In the genomic region with DNA sequence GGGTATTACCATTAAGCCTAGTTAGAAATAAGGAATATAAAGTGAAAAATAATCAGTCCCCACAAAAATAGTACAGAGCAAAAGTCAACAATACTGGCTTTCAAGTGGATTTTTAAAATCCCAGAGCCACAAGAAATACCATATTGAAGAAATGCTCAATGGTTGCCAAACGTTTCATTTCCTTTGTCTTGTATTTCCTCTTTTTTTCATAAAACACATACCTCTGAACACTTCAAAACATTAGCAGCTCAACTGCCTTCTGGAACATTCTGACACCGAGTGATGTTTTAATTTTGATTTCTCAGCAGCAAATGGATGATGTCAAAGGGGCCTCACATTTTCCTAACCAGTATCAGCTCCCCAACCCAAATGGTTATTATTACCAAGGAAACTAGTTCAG, we compare ENCODE assay signal across 14 cellular contexts. TPM values are rescaled to one million over a fixed set of nuclear protein-coding genes. Genes with fewer than 3 reads are reported as not detected.
DNase-seq lines count a peak whose midpoint lies in the region; ATAC-seq, FAIRE-seq and TF ChIP-seq lines count a peak whose summit lies in the region.
"Had no signal": no experiment of that assay in that cellular context is flagged by ENCODE, and none has a peak within 500 bp of the region (broad histone marks: within the 10 kb centered on the region; RNA-seq: fewer than 3 reads in every experiment).

No MANE protein-coding gene starts in this region.

- 54 to 60% (median 55%) methylated on average over 2 of the region's 2 CpGs for WGBS in heart left ventricle, 4 donors
- WGBS in tibial nerve, 2 donors: 22 to 23% methylated on average over 2 of the region's 2 CpGs

- H3K36me3 ChIP-seq in heart left ventricle (no peaks in the 10 kb centered on the region), muscle layer of colon (ENCODE audit: insufficient read depth, low read length) (no peaks in the 10 kb centered on the region), tibial nerve (no peaks in the 10 kb centered on the region)

- no peaks in the 10 kb centered on the region for H3K27me3 Mint-ChIP-seq in activated T-helper 17 cell treated with anti-CD3 and anti-CD28 coated beads, Interleukin-2, amount 50 U/mL, for 72 hours
- H3K27me3 Mint-ChIP-seq: activated naive CD8-positive, alpha-beta T cell treated with anti-CD3 and anti-CD28 coated beads, Interleukin-2, amount 10 ng/mL, durations not matched to agents 7 days and 5 days had no signal

- ATAC-seq in heart left ventricle (no peak), HG02588 (IDR thresholded peaks at IDR 0.05; ENCODE audit: unreplicated experiment) (no peak)
- no peak for ATAC-seq in activated T-helper 17 cell treated with anti-CD3 and anti-CD28 coated beads, Interleukin-2, amount 50 U/mL, for 72 hours (replicated peaks)
- ATAC-seq: left ventricle myocardium superior had no signal

- H3K9ac ChIP-seq in muscle layer of colon (ENCODE audit: low read length): no peak overlapping the region

- H3K27me3 ChIP-seq in heart left ventricle (no peaks in the 10 kb centered on the region), muscle layer of colon (ENCODE audit: control insufficient read depth in 1 of 2, insufficient read depth in 2 of 2, low read length in 2 of 2) (no peaks in the 10 kb centered on the region), tibial nerve (no peaks in the 10 kb centered on the region)

- TF ChIP-seq EP300 in tibial nerve (IDR thresholded peaks at IDR 0.05): no peak

- TF ChIP-seq CTCF in heart left ventricle (IDR thresholded peaks at IDR 0.05) (no peak), tibial nerve (IDR thresholded peaks at IDR 0.05) (no peak)

- intact Hi-C loops in heart left ventricle (cut with DNase I) (loop anchor here in 1 of 10 donors (5.0 kb wide), 1 partner anchor 34 kb away; a partner anchor contains a TSS), cardiac septum (cut with DNase I) (no loop called here)

- peaks cover 41% of the 10 kb centered on the region for H3K4me1 Mint-ChIP-seq in activated T-helper 17 cell treated with anti-CD3 and anti-CD28 coated beads, Interleukin-2, amount 50 U/mL, for 72 hours

- H3K4me3 ChIP-seq in heart left ventricle (no peak overlapping the region), muscle layer of colon (ENCODE audit: low read depth in 1 of 2, low read length in 2 of 2) (no peak overlapping the region), tibial nerve (no peak overlapping the region)

- TF ChIP-seq POLR2A in heart left ventricle (IDR thresholded peaks at IDR 0.05): no peak
- no peak for TF ChIP-seq POLR2A in tibial nerve (IDR thresholded peaks at IDR 0.05)
- TF ChIP-seq POLR2A in H54 (IDR thresholded peaks at IDR 0.05; ENCODE audit: low read depth, low read length): no peak

- H3K36me3 Mint-ChIP-seq in activated T-helper 17 cell treated with anti-CD3 and anti-CD28 coated beads, Interleukin-2, amount 50 U/mL, for 72 hours (ENCODE audit: low read depth): peaks cover 12% of the 10 kb centered on the region

- no peak for FAIRE-seq in H54 (lab: Jason Lieb, UNC)

- peak overlapping the region in 10 of 12 donors; percentile 61 to 98 (median 84) for H3K27ac ChIP-seq in heart left ventricle
- H3K27ac ChIP-seq in muscle layer of colon (ENCODE audit: low read depth, low read length): peak overlapping the region; percentile 37
- H3K27ac ChIP-seq in tibial nerve: peak overlapping the region; percentile 65 to 97 (median 82)

- H3K9me3 Mint-ChIP-seq in activated T-helper 17 cell treated with anti-CD3 and anti-CD28 coated beads, Interleukin-2, amount 50 U/mL, for 72 hours: no peaks in the 10 kb centered on the region
- H3K9me3 Mint-ChIP-seq: activated naive CD8-positive, alpha-beta T cell treated with anti-CD3 and anti-CD28 coated beads, Interleukin-2, amount 10 ng/mL, durations not matched to agents 7 days and 5 days; H9 had no signal

- DNase-seq in heart left ventricle (peak in 1 of 5 donors; percentile 1), cardiac septum (ENCODE audit: low spot score) (no peak), tibial nerve (ENCODE audit: low spot score in 2 of 2) (no peak), H54 (ENCODE audit: insufficient read length, low spot score) (no peak)
- DNase-seq in NK-92 treated with Interleukin-12 subunit alpha and Interleukin-12 subunit beta, amount 100 ng/mL, for 24 hours (lab: John Stamatoyannopoulos, UW): no peak
- DNase-seq: activated naive CD8-positive, alpha-beta T cell treated with anti-CD3 and anti-CD28 coated beads, Interleukin-2, amount 10 ng/mL, durations not matched to agents 7 days and 5 days; DMS79 treated with DMSO at 0.1 percent for 48 hours; H9; NCI-H187 treated with DMSO at 0.1 percent for 48 hours; T-helper 9 cell had no signal

- H3K4me1 ChIP-seq in heart left ventricle (peaks cover 28 to 100% (median 95%) of the 10 kb centered on the region in 12 donors), muscle layer of colon (ENCODE audit: insufficient read depth, low read length) (peaks cover 59% of the 10 kb centered on the region), tibial nerve (peaks cover 0 to 98% (median 81%) of the 10 kb centered on the region in 4 donors)

- no peaks in the 10 kb centered on the region for H3K9me3 ChIP-seq in heart left ventricle
- H3K9me3 ChIP-seq in muscle layer of colon (ENCODE audit: low read length): no peaks in the 10 kb centered on the region
- no peaks in the 10 kb centered on the region for H3K9me3 ChIP-seq in tibial nerve

- peak overlapping the region; percentile 31 for H3K27ac Mint-ChIP-seq in activated T-helper 17 cell treated with anti-CD3 and anti-CD28 coated beads, Interleukin-2, amount 50 U/mL, for 72 hours
- H3K27ac Mint-ChIP-seq: activated naive CD8-positive, alpha-beta T cell treated with anti-CD3 and anti-CD28 coated beads, Interleukin-2, amount 10 ng/mL, durations not matched to agents 7 days and 5 days; H9 had no signal

- H3K4me3 Mint-ChIP-seq in activated T-helper 17 cell treated with anti-CD3 and anti-CD28 coated beads, Interleukin-2, amount 50 U/mL, for 72 hours: no peak overlapping the region
- H3K4me3 Mint-ChIP-seq: activated naive CD8-positive, alpha-beta T cell treated with anti-CD3 and anti-CD28 coated beads, Interleukin-2, amount 10 ng/mL, durations not matched to agents 7 days and 5 days; H9 had no signal

RNA-seq across cellular contexts. Expression of a gene that starts 10.5 kb away (rescaled TPM):
- 10 to 100 TPM in 3 of 9 donors, 1 to 10 TPM in 6; 5.3 to 28.8 (median 9.0) TPM for total RNA-seq in heart left ventricle
- 10 to 100 TPM in 1 of 2 donors, 1 to 10 TPM in 1; 7.5 to 11.2 TPM for polyA plus RNA-seq in heart left ventricle
- total RNA-seq in cardiac septum: 13.2 TPM
- total RNA-seq in activated T-helper 17 cell treated with anti-CD3 and anti-CD28 coated beads, Interleukin-2, amount 50 U/mL, for 72 hours: 10 to 100 TPM; 11.4 to 14.5 TPM
- total RNA-seq in tibial nerve: 10 to 100 TPM; 14.9 to 50.4 (median 31.8) TPM

RNA-seq across cellular contexts. Expression of a gene that starts 36.6 kb away (rescaled TPM):
- total RNA-seq in heart left ventricle (10 to 100 TPM; 14.1 to 23.6 (median 17.8) TPM), cardiac septum (20.8 TPM), tibial nerve (10 to 100 TPM; 12.2 to 39.6 (median 29.6) TPM)
- 10 to 100 TPM; 33.2 to 54.3 TPM for polyA plus RNA-seq in heart left ventricle
- total RNA-seq in activated T-helper 17 cell treated with anti-CD3 and anti-CD28 coated beads, Interleukin-2, amount 50 U/mL, for 72 hours: 10 to 100 TPM; 35.5 to 68.3 TPM
